1 cellular context compared by ENCODE assay signal in the genomic region with DNA sequence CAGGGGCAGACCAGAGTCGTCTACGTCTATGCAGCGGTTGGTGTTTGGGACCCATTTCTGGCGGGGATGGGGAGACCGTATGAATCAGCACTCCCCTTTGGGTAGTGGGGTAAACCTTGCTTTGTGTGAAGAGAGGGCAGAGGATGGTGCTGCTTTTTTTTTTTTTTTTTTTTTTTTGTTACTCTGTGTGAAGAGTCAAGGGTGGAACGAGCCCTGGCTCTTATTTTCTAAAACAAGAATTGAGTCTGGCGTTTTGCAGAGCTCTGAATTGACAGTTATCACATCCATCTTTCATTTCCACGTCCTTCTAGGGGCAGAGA.
TF ChIP-seq lines count a peak whose summit lies in the region.

No MANE protein-coding gene starts in this region.

TF ChIP-seq in IMR-90, 13 proteins besides CTCF, POLR2A, EP300 and RAD21 (continued from another document):
- TF ChIP-seq, protein P1, sequence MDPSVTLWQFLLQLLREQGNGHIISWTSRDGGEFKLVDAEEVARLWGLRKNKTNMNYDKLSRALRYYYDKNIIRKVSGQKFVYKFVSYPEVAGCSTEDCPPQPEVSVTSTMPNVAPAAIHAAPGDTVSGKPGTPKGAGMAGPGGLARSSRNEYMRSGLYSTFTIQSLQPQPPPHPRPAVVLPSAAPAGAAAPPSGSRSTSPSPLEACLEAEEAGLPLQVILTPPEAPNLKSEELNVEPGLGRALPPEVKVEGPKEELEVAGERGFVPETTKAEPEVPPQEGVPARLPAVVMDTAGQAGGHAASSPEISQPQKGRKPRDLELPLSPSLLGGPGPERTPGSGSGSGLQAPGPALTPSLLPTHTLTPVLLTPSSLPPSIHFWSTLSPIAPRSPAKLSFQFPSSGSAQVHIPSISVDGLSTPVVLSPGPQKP (IDR thresholded peaks at IDR 0.05; ENCODE audit: borderline replicate concordance, low read depth, low read length), result no peak
- TF ChIP-seq RFX5 (IDR thresholded peaks at IDR 0.05; ENCODE audit: low read depth, low read length) (no peak), MXI1 (IDR thresholded peaks at IDR 0.05; ENCODE audit: borderline replicate concordance, low read depth, low read length) (no peak), MAFK (IDR thresholded peaks at IDR 0.05; ENCODE audit: low read depth, low read length) (no peak), SMC3 (IDR thresholded peaks at IDR 0.05; ENCODE audit: low read depth, low read length) (no peak), CEBPB (IDR thresholded peaks at IDR 0.05; ENCODE audit: low read depth, low read length) (no peak), BHLHE40 (IDR thresholded peaks at IDR 0.05; ENCODE audit: low read depth, low read length) (no peak), MAZ (IDR thresholded peaks at IDR 0.05; ENCODE audit: borderline replicate concordance, low read depth, low read length) (no peak), FOS (IDR thresholded peaks at IDR 0.05; ENCODE audit: low read depth, low read length) (no peak), RCOR1 (IDR thresholded peaks at IDR 0.05; ENCODE audit: insufficient replicate concordance, low read length) (no peak)
- TF ChIP-seq, protein P2, sequence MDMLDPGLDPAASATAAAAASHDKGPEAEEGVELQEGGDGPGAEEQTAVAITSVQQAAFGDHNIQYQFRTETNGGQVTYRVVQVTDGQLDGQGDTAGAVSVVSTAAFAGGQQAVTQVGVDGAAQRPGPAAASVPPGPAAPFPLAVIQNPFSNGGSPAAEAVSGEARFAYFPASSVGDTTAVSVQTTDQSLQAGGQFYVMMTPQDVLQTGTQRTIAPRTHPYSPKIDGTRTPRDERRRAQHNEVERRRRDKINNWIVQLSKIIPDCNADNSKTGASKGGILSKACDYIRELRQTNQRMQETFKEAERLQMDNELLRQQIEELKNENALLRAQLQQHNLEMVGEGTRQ (IDR thresholded peaks at IDR 0.05; ENCODE audit: low read depth, low read length), result no peak
